Comparison of ENCODE assay signal across 12 cellular contexts in genomic region chr15:83178387-83178786, GRCh38. TPM values are rescaled to one million over a fixed set of nuclear protein-coding genes. Genes with fewer than 3 reads are reported as not detected.
DNase-seq lines count a peak whose midpoint lies in the region; ATAC-seq and TF ChIP-seq lines count a peak whose summit lies in the region.
"Had no signal": no experiment of that assay in that cellular context is flagged by ENCODE, and none has a peak within 500 bp of the region (broad histone marks: within the 10 kb centered on the region; RNA-seq: fewer than 3 reads in every experiment).

No MANE protein-coding gene starts in this region.

- peaks cover 3% of the 10 kb centered on the region for H3K36me3 ChIP-seq in WERI-Rb-1

- TF ChIP-seq CTCF in WERI-Rb-1 (IDR thresholded peaks at IDR 0.05; ENCODE audit: low read depth, low read length) (no peak), omental fat pad (IDR thresholded peaks at IDR 0.05) (no peak)

- DNase-seq in NCI-H82 (lab: John Stamatoyannopoulos, UW) (peak; percentile 44), NCI-H82 treated with DMSO at 0.1 percent for 48 hours (lab: John Stamatoyannopoulos, UW; ENCODE audit: unreplicated experiment) (no peak), WERI-Rb-1 (no peak), islet precursor cell (peak; percentile 59), hepatic stellate cell (ENCODE audit: low spot score) (no peak), omental fat pad (ENCODE audit: low spot score) (no peak), UCSD-AML1 (lab: John Stamatoyannopoulos, UW; ENCODE audit: unreplicated experiment) (no peak)
- DNase-seq: CD8-positive, alpha-beta T cell; COR-L47; DND-41; GDM1 had no signal

- H3K4me3 ChIP-seq in WERI-Rb-1 (ENCODE audit: low read depth, low read length) = no peak overlapping the region

- H3K27me3 ChIP-seq in WERI-Rb-1 (ENCODE audit: insufficient read depth, low read depth, severe bottlenecking) = no peaks in the 10 kb centered on the region

- no peak for ATAC-seq in omental fat pad (ENCODE audit: low FRiP score)
- ATAC-seq: CD8-positive, alpha-beta T cell had no signal

- peak overlapping the region; percentile 21; the same call in 1 of the 2 replicates for H3K27ac ChIP-seq in WERI-Rb-1
- H3K27ac ChIP-seq: 22Rv1 had no signal

- no peaks in the 10 kb centered on the region for H3K9me3 ChIP-seq in WERI-Rb-1 (ENCODE audit: severe bottlenecking)

RNA-seq across cellular contexts. Expression of gene HDGFL3, which starts 29.2 kb away (rescaled TPM):
- 10 to 100 TPM; 16.0 to 40.7 (median 29.5) TPM for total RNA-seq in omental fat pad

Comparison
In these comparisons a context has a peak if more than half of its experiments do, and no peak if none do; other contexts are left out.
1. DNase-seq: peak in NCI-H82 (single experiment) and islet precursor cell (single experiment); none in NCI-H82 treated with DMSO at 0.1 percent for 48 hours (single experiment), WERI-Rb-1 (single experiment), hepatic stellate cell (single experiment), omental fat pad (single experiment) and UCSD-AML1 (single experiment).